1 cellular context compared by ENCODE assay signal in genomic region chr9:87421734-87422133, GRCh38.
TF ChIP-seq lines count a peak whose summit lies in the region.

No MANE protein-coding gene starts in this region.

TF ChIP-seq in WTC11, 78 proteins besides CTCF, POLR2A, EP300 and RAD21 (continued from another document and continues in another):
- no peak for TF ChIP-seq FOXP4 (CRISPR knock-in tag; IDR thresholded peaks at IDR 0.05)
- TF ChIP-seq ZNF416 (CRISPR knock-in tag; IDR thresholded peaks at IDR 0.05), result 0 out of 2 replicates have a peak, but pooled peaks have one; percentile 32
- TF ChIP-seq STAT6 (CRISPR knock-in tag; conservative IDR thresholded peaks at IDR 0.05; ENCODE audit: low read depth), result no peak
- TF ChIP-seq ZNF317 (CRISPR knock-in tag; IDR thresholded peaks at IDR 0.05; ENCODE audit: borderline replicate concordance, low read depth), result no peak
- TF ChIP-seq ZMAT4 (CRISPR knock-in tag; IDR thresholded peaks at IDR 0.05), result peak; percentile 67; the same call in 1 of the 2 replicates
- TF ChIP-seq ERG (CRISPR knock-in tag; IDR thresholded peaks at IDR 0.05), result 0 out of 2 replicates have a peak, but pooled peaks have one; percentile 11
- TF ChIP-seq ATF1 (CRISPR knock-in tag; IDR thresholded peaks at IDR 0.05), result no peak
- TF ChIP-seq GABPB1 (CRISPR knock-in tag; IDR thresholded peaks at IDR 0.05), result no peak
- no peak for TF ChIP-seq E2F4 (CRISPR knock-in tag; IDR thresholded peaks at IDR 0.05; ENCODE audit: borderline replicate concordance, low read depth)
- no peak for TF ChIP-seq EMX1 (CRISPR knock-in tag; IDR thresholded peaks at IDR 0.05)
- no peak for TF ChIP-seq KAT7 (CRISPR knock-in tag; IDR thresholded peaks at IDR 0.05; ENCODE audit: borderline replicate concordance)
- 0 out of 2 replicates have a peak, but pooled peaks have one; percentile 38 for TF ChIP-seq ZBTB43 (CRISPR knock-in tag; IDR thresholded peaks at IDR 0.05)
- no peak for TF ChIP-seq CREM (CRISPR knock-in tag; IDR thresholded peaks at IDR 0.05)
- TF ChIP-seq ZNF281 (CRISPR knock-in tag; IDR thresholded peaks at IDR 0.05), result no peak
- TF ChIP-seq ZNF121 (CRISPR knock-in tag; IDR thresholded peaks at IDR 0.05), result no peak; the same call in 1 of the 2 replicates
- TF ChIP-seq E2F5 (CRISPR knock-in tag; IDR thresholded peaks at IDR 0.05), result no peak
- no peak for TF ChIP-seq ZNF263 (CRISPR knock-in tag; IDR thresholded peaks at IDR 0.05; ENCODE audit: low read depth)
- no peak for TF ChIP-seq ZNF232 (CRISPR knock-in tag; IDR thresholded peaks at IDR 0.05)
- no peak for TF ChIP-seq ZNF671 (CRISPR knock-in tag; IDR thresholded peaks at IDR 0.05)
- no peak for TF ChIP-seq ZSCAN18 (CRISPR knock-in tag; IDR thresholded peaks at IDR 0.05)
- TF ChIP-seq AR (CRISPR knock-in tag; IDR thresholded peaks at IDR 0.05), result peak; percentile 47; the same call in 1 of the 2 replicates
- no peak for TF ChIP-seq SMAD3 (CRISPR knock-in tag; IDR thresholded peaks at IDR 0.05; ENCODE audit: borderline replicate concordance)
- TF ChIP-seq PRRX2 (CRISPR knock-in tag; IDR thresholded peaks at IDR 0.05), result no peak
- no peak for TF ChIP-seq ATF3 (CRISPR knock-in tag; conservative IDR thresholded peaks at IDR 0.05)
- no peak for TF ChIP-seq SP1 (CRISPR knock-in tag; conservative IDR thresholded peaks at IDR 0.05)
- no peak for TF ChIP-seq ZNF219 (CRISPR knock-in tag; IDR thresholded peaks at IDR 0.05; ENCODE audit: borderline replicate concordance)
- TF ChIP-seq FOXJ3 (CRISPR knock-in tag; IDR thresholded peaks at IDR 0.05; ENCODE audit: borderline replicate concordance), result no peak
- TF ChIP-seq NFATC4 (CRISPR knock-in tag; IDR thresholded peaks at IDR 0.05), result 0 out of 2 replicates have a peak, but pooled peaks have one; percentile 21
- no peak for TF ChIP-seq RORB (CRISPR knock-in tag; IDR thresholded peaks at IDR 0.05)
- no peak for TF ChIP-seq ZNF423 (CRISPR knock-in tag; IDR thresholded peaks at IDR 0.05)
- no peak for TF ChIP-seq AFF4 (CRISPR knock-in tag; IDR thresholded peaks at IDR 0.05; ENCODE audit: borderline replicate concordance)
- no peak for TF ChIP-seq SMAD4 (CRISPR knock-in tag; IDR thresholded peaks at IDR 0.05)
- no peak for TF ChIP-seq GTF2I (CRISPR knock-in tag; conservative IDR thresholded peaks at IDR 0.05)
- no peak for TF ChIP-seq ELF4 (CRISPR knock-in tag; IDR thresholded peaks at IDR 0.05; ENCODE audit: low read depth)
